In the genomic region with DNA sequence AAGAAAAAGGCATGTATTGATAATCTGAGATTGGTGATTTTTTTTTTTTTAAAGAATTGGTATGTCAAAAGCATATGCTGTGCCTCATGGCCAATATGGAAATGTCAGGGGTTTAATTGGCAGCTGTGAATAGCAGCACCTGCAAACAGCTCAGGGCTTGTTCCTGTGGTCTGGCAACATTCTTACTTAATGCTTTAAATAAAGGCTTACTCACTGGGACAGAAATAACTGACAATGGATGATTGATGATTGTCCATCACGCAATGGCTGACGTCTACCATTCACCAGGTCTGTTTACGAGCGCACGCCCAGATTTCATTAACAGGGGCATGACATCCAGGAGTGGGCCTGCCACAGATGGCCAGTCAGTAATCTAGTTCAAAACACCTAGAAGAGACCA, we compare ENCODE assay signal across 14 cellular contexts.
DNase-seq lines count a peak whose midpoint lies in the region; ATAC-seq and TF ChIP-seq lines count a peak whose summit lies in the region.
"Had no signal": no experiment of that assay in that cellular context is flagged by ENCODE, and none has a peak within 500 bp of the region (broad histone marks: within the 10 kb centered on the region; RNA-seq: fewer than 3 reads in every experiment).

No MANE protein-coding gene starts in this region.

- peak; percentile 83 to 93 for DNase-seq in HAP-1 (ENCODE audit: low spot score in 2 of 2)
- DNase-seq in NCI-H1694 treated with DMSO at 0.1 percent for 48 hours (lab: John Stamatoyannopoulos, UW) = peak; percentile 49
- peak; percentile 92 for DNase-seq in RWPE1 (ENCODE audit: low spot score)
- DNase-seq in kidney epithelial cell (ENCODE audit: low read depth) = peak; percentile 68
- no peak for DNase-seq in left lobe of liver (ENCODE audit: low spot score)
- no peak for DNase-seq in activated T-cell treated with anti-CD3 and anti-CD28 coated beads, Interleukin-2, amount 50 U/mL, for 1 hour
- no peak for DNase-seq in WERI-Rb-1
- no peak for DNase-seq in CD8-positive, alpha-beta memory T cell
- DNase-seq: activated CD4-positive, alpha-beta T cell treated with anti-CD3 and anti-CD28 coated beads for 1 hour; CD4-positive, CD25-positive, alpha-beta regulatory T cell; effector CD4-positive, alpha-beta T cell; GOT3; upper lobe of left lung had no signal

- POLR2A ChIA-PET in RWPE1 (lab: Yijun Ruan, JAX; ENCODE audit: low non-redundant PET) = no interaction called here
- POLR2A ChIA-PET in CD8-positive, alpha-beta memory T cell (lab: Charles Lee) = no interaction called here

- no peak overlapping the region for H3K4me3 ChIP-seq in HAP-1
- no peak overlapping the region for H3K4me3 ChIP-seq in kidney epithelial cell (ENCODE audit: low read depth, low read length)
- H3K4me3 ChIP-seq in WERI-Rb-1 (ENCODE audit: low read depth, low read length) = no peak overlapping the region
- no peak overlapping the region for H3K4me3 ChIP-seq in CD8-positive, alpha-beta memory T cell (ENCODE audit: low read length)
- H3K4me3 ChIP-seq: upper lobe of left lung had no signal

- no peaks in the 10 kb centered on the region for H3K27me3 ChIP-seq in HAP-1 (ENCODE audit: low read depth)
- no peaks in the 10 kb centered on the region for H3K27me3 ChIP-seq in kidney epithelial cell (ENCODE audit: control insufficient read depth, insufficient read depth, low read length)
- peaks cover 84% of the 10 kb centered on the region for H3K27me3 ChIP-seq in WERI-Rb-1 (ENCODE audit: insufficient read depth, low read depth, severe bottlenecking)
- no peaks in the 10 kb centered on the region for H3K27me3 ChIP-seq in CD8-positive, alpha-beta memory T cell (ENCODE audit: insufficient read depth, low read length, poor library complexity, severe bottlenecking)
- H3K27me3 ChIP-seq: upper lobe of left lung had no signal

- no peak overlapping the region for H3K4me3 Mint-ChIP-seq in CD8-positive, alpha-beta memory T cell
- H3K4me3 Mint-ChIP-seq: activated naive CD4-positive, alpha-beta T cell treated with anti-CD3 and anti-CD28 coated beads, Interleukin-2, amount 50 U/mL, for 24 hours; CD4-positive, CD25-positive, alpha-beta regulatory T cell had no signal

- no peaks in the 10 kb centered on the region for H3K9me3 ChIP-seq in HAP-1
- no peaks in the 10 kb centered on the region for H3K9me3 ChIP-seq in WERI-Rb-1 (ENCODE audit: severe bottlenecking)
- no peaks in the 10 kb centered on the region for H3K9me3 ChIP-seq in CD8-positive, alpha-beta memory T cell (ENCODE audit: low read length)
- H3K9me3 ChIP-seq: upper lobe of left lung had no signal

- H3K4me1 ChIP-seq in HAP-1 = peaks cover 53% of the 10 kb centered on the region
- H3K4me1 ChIP-seq in CD8-positive, alpha-beta memory T cell (ENCODE audit: insufficient read depth, low read length) = no peaks in the 10 kb centered on the region
- H3K4me1 ChIP-seq: upper lobe of left lung had no signal

- peak overlapping the region in 1 of 8 donors; percentile 16 for H3K27ac Mint-ChIP-seq in CD8-positive, alpha-beta memory T cell
- H3K27ac Mint-ChIP-seq: activated naive CD4-positive, alpha-beta T cell treated with anti-CD3 and anti-CD28 coated beads, Interleukin-2, amount 50 U/mL, for 24 hours; CD4-positive, CD25-positive, alpha-beta regulatory T cell had no signal

- ATAC-seq in left lobe of liver = no peak

- H3K36me3 Mint-ChIP-seq in CD8-positive, alpha-beta memory T cell = no peaks in the 10 kb centered on the region
- H3K36me3 Mint-ChIP-seq: activated naive CD4-positive, alpha-beta T cell treated with anti-CD3 and anti-CD28 coated beads, Interleukin-2, amount 50 U/mL, for 24 hours; CD4-positive, CD25-positive, alpha-beta regulatory T cell had no signal

- no peaks in the 10 kb centered on the region for H3K4me1 Mint-ChIP-seq in CD8-positive, alpha-beta memory T cell
- H3K4me1 Mint-ChIP-seq: activated naive CD4-positive, alpha-beta T cell treated with anti-CD3 and anti-CD28 coated beads, Interleukin-2, amount 50 U/mL, for 24 hours; CD4-positive, CD25-positive, alpha-beta regulatory T cell had no signal

- peaks cover 0 to 2% (median 0%) of the 10 kb centered on the region in 5 donors for H3K9me3 Mint-ChIP-seq in CD8-positive, alpha-beta memory T cell
- H3K9me3 Mint-ChIP-seq: activated naive CD4-positive, alpha-beta T cell treated with anti-CD3 and anti-CD28 coated beads, Interleukin-2, amount 50 U/mL, for 24 hours; CD4-positive, CD25-positive, alpha-beta regulatory T cell had no signal

- no peaks in the 10 kb centered on the region for H3K36me3 ChIP-seq in HAP-1 (replicated peaks)
- H3K36me3 ChIP-seq in kidney epithelial cell (ENCODE audit: control insufficient read depth, insufficient read depth, low read length) = no peaks in the 10 kb centered on the region
- H3K36me3 ChIP-seq in WERI-Rb-1 = no peaks in the 10 kb centered on the region
- H3K36me3 ChIP-seq in CD8-positive, alpha-beta memory T cell (ENCODE audit: insufficient read depth, low read length) = no peaks in the 10 kb centered on the region
- H3K36me3 ChIP-seq: upper lobe of left lung had no signal

- CTCF ChIA-PET in RWPE1 (lab: Yijun Ruan, JAX) = interaction anchor here (0.6 to 0.7 kb wide), 3 partner anchors 37 to 1048 kb away, joined by 3 to 4 read pairs (median 4); no protein-coding TSS in a partner anchor
- CTCF ChIA-PET in CD8-positive, alpha-beta memory T cell (lab: Charles Lee) = no interaction called here

- TF ChIP-seq CTCF in RWPE1 (conservative IDR thresholded peaks at IDR 0.05; ENCODE audit: low read depth) (no peak), kidney epithelial cell (IDR thresholded peaks at IDR 0.05; ENCODE audit: insufficient read depth, low read length, poor library complexity, severe bottlenecking) (no peak), WERI-Rb-1 (IDR thresholded peaks at IDR 0.05; ENCODE audit: low read depth, low read length) (no peak)

- in situ Hi-C loops in HAP-1 (cut with MboI; ENCODE audit: low sequenced_read_pairs) = loop anchor here (25.0 kb wide), 1 partner anchor 1027 kb away; a partner anchor contains a TSS

- H3K27me3 Mint-ChIP-seq in CD8-positive, alpha-beta memory T cell = peaks cover 0 to 5% of the 10 kb centered on the region in 2 donors
- H3K27me3 Mint-ChIP-seq: CD4-positive, CD25-positive, alpha-beta regulatory T cell had no signal

- no peak overlapping the region for H3K27ac ChIP-seq in RWPE1
- no peak overlapping the region for H3K27ac ChIP-seq in WERI-Rb-1
- no peak overlapping the region for H3K27ac ChIP-seq in CD8-positive, alpha-beta memory T cell (ENCODE audit: low read depth, low read length)
- H3K27ac ChIP-seq: upper lobe of left lung had no signal

Comparison
In these comparisons a context has a peak if more than half of its experiments do, and no peak if none do; other contexts are left out.
1. DNase-seq: peak in HAP-1 (2 of 2), NCI-H1694 treated with DMSO at 0.1 percent for 48 hours (single experiment), RWPE1 (single experiment) and kidney epithelial cell (single experiment); none in left lobe of liver (single experiment), activated T-cell treated with anti-CD3 and anti-CD28 coated beads, Interleukin-2, amount 50 U/mL, for 1 hour (single experiment), WERI-Rb-1 (single experiment) and CD8-positive, alpha-beta memory T cell (0 of 5).